2 cellular contexts compared by ENCODE assay signal in the genomic region with DNA sequence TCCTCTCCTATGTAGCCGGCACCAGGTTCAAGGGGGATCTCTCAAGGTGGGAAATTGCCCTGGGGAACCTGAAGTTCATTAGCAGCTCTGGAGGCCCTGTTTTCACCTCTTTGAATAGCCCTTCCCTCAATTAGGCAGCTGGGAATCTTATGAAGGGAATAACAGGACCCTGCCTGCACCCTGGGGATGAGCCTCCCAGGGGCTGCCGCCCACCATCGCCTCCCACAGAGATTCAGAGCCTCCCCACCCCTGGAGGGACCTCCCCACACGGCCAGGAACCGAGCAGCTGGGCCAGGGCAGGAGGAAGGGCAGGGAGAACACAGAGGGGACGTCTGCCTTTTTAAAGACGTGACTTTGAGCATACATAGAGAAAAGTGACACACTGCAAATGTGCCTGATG.
TF ChIP-seq lines count a peak whose summit lies in the region.

No MANE protein-coding gene starts in this region.

TF ChIP-seq in SK-N-SH, 30 proteins besides CTCF, POLR2A, EP300 and RAD21 (continued from another document):
- TF ChIP-seq, protein P1, sequence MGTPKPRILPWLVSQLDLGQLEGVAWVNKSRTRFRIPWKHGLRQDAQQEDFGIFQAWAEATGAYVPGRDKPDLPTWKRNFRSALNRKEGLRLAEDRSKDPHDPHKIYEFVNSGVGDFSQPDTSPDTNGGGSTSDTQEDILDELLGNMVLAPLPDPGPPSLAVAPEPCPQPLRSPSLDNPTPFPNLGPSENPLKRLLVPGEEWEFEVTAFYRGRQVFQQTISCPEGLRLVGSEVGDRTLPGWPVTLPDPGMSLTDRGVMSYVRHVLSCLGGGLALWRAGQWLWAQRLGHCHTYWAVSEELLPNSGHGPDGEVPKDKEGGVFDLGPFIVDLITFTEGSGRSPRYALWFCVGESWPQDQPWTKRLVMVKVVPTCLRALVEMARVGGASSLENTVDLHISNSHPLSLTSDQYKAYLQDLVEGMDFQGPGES (IDR thresholded peaks at IDR 0.05; ENCODE audit: low read depth, low read length), result no peak
- TF ChIP-seq YY1 (IDR thresholded peaks at IDR 0.05; ENCODE audit: low read depth) (no peak), ZBTB33 (IDR thresholded peaks at IDR 0.05; ENCODE audit: borderline replicate concordance, low read depth) (no peak), NRF1 (IDR thresholded peaks at IDR 0.05; ENCODE audit: low read depth, low read length) (no peak), TAF1 (IDR thresholded peaks at IDR 0.05; ENCODE audit: borderline replicate concordance, low read depth, low read length) (no peak), FOXM1 (IDR thresholded peaks at IDR 0.05; ENCODE audit: low read depth) (no peak), TEAD4 (IDR thresholded peaks at IDR 0.05; ENCODE audit: borderline replicate concordance, insufficient read depth) (no peak), RCOR1 (IDR thresholded peaks at IDR 0.05; ENCODE audit: low read length) (no peak), RXRA (IDR thresholded peaks at IDR 0.05; ENCODE audit: borderline replicate concordance, low read depth) (no peak), ELF1 (IDR thresholded peaks at IDR 0.05) (no peak), SMC3 (IDR thresholded peaks at IDR 0.05; ENCODE audit: low read depth, low read length) (no peak), FOSL2 (IDR thresholded peaks at IDR 0.05; ENCODE audit: borderline replicate concordance, low read depth) (no peak), TCF12 (IDR thresholded peaks at IDR 0.05) (no peak)
- TF ChIP-seq, protein P2, sequence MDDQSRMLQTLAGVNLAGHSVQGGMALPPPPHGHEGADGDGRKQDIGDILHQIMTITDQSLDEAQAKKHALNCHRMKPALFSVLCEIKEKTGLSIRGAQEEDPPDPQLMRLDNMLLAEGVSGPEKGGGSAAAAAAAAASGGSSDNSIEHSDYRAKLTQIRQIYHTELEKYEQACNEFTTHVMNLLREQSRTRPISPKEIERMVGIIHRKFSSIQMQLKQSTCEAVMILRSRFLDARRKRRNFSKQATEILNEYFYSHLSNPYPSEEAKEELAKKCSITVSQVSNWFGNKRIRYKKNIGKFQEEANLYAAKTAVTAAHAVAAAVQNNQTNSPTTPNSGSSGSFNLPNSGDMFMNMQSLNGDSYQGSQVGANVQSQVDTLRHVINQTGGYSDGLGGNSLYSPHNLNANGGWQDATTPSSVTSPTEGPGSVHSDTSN (IDR thresholded peaks at IDR 0.05), result no peak
- TF ChIP-seq, protein P3, sequence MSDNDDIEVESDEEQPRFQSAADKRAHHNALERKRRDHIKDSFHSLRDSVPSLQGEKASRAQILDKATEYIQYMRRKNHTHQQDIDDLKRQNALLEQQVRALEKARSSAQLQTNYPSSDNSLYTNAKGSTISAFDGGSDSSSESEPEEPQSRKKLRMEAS (IDR thresholded peaks at IDR 0.05; ENCODE audit: low read depth), result no peak
- TF ChIP-seq, protein P4, sequence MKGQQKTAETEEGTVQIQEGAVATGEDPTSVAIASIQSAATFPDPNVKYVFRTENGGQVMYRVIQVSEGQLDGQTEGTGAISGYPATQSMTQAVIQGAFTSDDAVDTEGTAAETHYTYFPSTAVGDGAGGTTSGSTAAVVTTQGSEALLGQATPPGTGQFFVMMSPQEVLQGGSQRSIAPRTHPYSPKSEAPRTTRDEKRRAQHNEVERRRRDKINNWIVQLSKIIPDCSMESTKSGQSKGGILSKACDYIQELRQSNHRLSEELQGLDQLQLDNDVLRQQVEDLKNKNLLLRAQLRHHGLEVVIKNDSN (IDR thresholded peaks at IDR 0.05; ENCODE audit: borderline replicate concordance, low read depth), result no peak
TF ChIP-seq in SK-N-SH: peak in this region for 0.

TF ChIP-seq in SK-N-SH treated with all-trans-retinoic acid at 6 μM for 48 hours, 23 proteins besides CTCF, POLR2A, EP300 and RAD21:
- TF ChIP-seq TSHZ2 (CRISPR knock-in tag; IDR thresholded peaks at IDR 0.05), result no peak
- TF ChIP-seq CSRNP3 (CRISPR knock-in tag; IDR thresholded peaks at IDR 0.05), result no peak
- TF ChIP-seq, protein P5, sequence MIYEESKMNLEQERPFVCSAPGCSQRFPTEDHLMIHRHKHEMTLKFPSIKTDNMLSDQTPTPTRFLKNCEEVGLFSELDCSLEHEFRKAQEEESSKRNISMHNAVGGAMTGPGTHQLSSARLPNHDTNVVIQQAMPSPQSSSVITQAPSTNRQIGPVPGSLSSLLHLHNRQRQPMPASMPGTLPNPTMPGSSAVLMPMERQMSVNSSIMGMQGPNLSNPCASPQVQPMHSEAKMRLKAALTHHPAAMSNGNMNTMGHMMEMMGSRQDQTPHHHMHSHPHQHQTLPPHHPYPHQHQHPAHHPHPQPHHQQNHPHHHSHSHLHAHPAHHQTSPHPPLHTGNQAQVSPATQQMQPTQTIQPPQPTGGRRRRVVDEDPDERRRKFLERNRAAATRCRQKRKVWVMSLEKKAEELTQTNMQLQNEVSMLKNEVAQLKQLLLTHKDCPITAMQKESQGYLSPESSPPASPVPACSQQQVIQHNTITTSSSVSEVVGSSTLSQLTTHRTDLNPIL (CRISPR knock-in tag; IDR thresholded peaks at IDR 0.05; ENCODE audit: low read depth), result no peak
- no peak for TF ChIP-seq RARB (CRISPR knock-in tag; IDR thresholded peaks at IDR 0.05)
